18 cellular contexts compared by ENCODE assay signal in genomic region chr18:11176416-11176815, GRCh38. TPM values are rescaled to one million over a fixed set of nuclear protein-coding genes. Genes with fewer than 3 reads are reported as not detected.
DNase-seq lines count a peak whose midpoint lies in the region; ATAC-seq and TF ChIP-seq lines count a peak whose summit lies in the region.
"Had no signal": no experiment of that assay in that cellular context is flagged by ENCODE, and none has a peak within 500 bp of the region (broad histone marks: within the 10 kb centered on the region; RNA-seq: fewer than 3 reads in every experiment).

No MANE protein-coding gene starts in this region.

- no peak overlapping the region for H3K4me3 Mint-ChIP-seq in CD14-positive monocyte
- H3K4me3 Mint-ChIP-seq in stimulated activated effector memory CD8-positive, alpha-beta T cell treated with anti-CD3 and anti-CD28 coated beads, Interleukin-12 subunit alpha, Interleukin-12 subunit beta, amount 100 ng/mL, for 72 hours, result no peak overlapping the region
- H3K4me3 Mint-ChIP-seq: activated naive CD8-positive, alpha-beta T cell treated with anti-CD3 and anti-CD28 coated beads, Interleukin-2, amount 10 ng/mL, durations not matched to agents 7 days and 5 days; naive thymus-derived CD8-positive, alpha-beta T cell had no signal

- H3K27me3 ChIP-seq in ACC112 (ENCODE audit: insufficient read depth, low read length) (no peaks in the 10 kb centered on the region), brain microvascular endothelial cell (replicated peaks) (no peaks in the 10 kb centered on the region), osteoblast (ENCODE audit: insufficient read depth, low read length) (no peaks in the 10 kb centered on the region)

- in situ Hi-C loops in brain microvascular endothelial cell (cut with HindIII; ENCODE audit: low pct_ligation_motif_present, low sequenced_read_pairs), result no loop called here

- no peaks in the 10 kb centered on the region for H3K36me3 ChIP-seq in ACC112 (ENCODE audit: insufficient read depth, low read length)
- H3K36me3 ChIP-seq in brain microvascular endothelial cell (replicated peaks), result no peaks in the 10 kb centered on the region
- no peaks in the 10 kb centered on the region for H3K36me3 ChIP-seq in osteoblast (ENCODE audit: insufficient read depth, low read length)

- H3K4me1 Mint-ChIP-seq in CD14-positive monocyte, result peaks cover 14% of the 10 kb centered on the region
- H3K4me1 Mint-ChIP-seq in stimulated activated effector memory CD8-positive, alpha-beta T cell treated with anti-CD3 and anti-CD28 coated beads, Interleukin-12 subunit alpha, Interleukin-12 subunit beta, amount 100 ng/mL, for 72 hours, result no peaks in the 10 kb centered on the region
- H3K4me1 Mint-ChIP-seq: activated naive CD8-positive, alpha-beta T cell treated with anti-CD3 and anti-CD28 coated beads, Interleukin-2, amount 10 ng/mL, durations not matched to agents 7 days and 5 days; naive thymus-derived CD8-positive, alpha-beta T cell had no signal

- peaks cover 20% of the 10 kb centered on the region for H3K4me1 ChIP-seq in ACC112 (ENCODE audit: control insufficient read depth, insufficient read depth, low read length, unreplicated experiment)
- peaks cover 57% of the 10 kb centered on the region for H3K4me1 ChIP-seq in osteoblast (ENCODE audit: insufficient read depth, low read length)

- ATAC-seq in stimulated activated effector memory CD8-positive, alpha-beta T cell treated with anti-CD3 and anti-CD28 coated beads, Interleukin-12 subunit alpha, Interleukin-12 subunit beta, amount 100 ng/mL, for 72 hours, result no peak
- ATAC-seq: naive thymus-derived CD8-positive, alpha-beta T cell; right cardiac atrium had no signal

- no peaks in the 10 kb centered on the region for H3K36me3 Mint-ChIP-seq in CD14-positive monocyte
- H3K36me3 Mint-ChIP-seq in stimulated activated effector memory CD8-positive, alpha-beta T cell treated with anti-CD3 and anti-CD28 coated beads, Interleukin-12 subunit alpha, Interleukin-12 subunit beta, amount 100 ng/mL, for 72 hours, result no peaks in the 10 kb centered on the region
- H3K36me3 Mint-ChIP-seq: activated naive CD8-positive, alpha-beta T cell treated with anti-CD3 and anti-CD28 coated beads, Interleukin-2, amount 10 ng/mL, durations not matched to agents 7 days and 5 days; naive thymus-derived CD8-positive, alpha-beta T cell had no signal

- peak overlapping the region; percentile 42 for H3K4me2 ChIP-seq in osteoblast (ENCODE audit: insufficient read depth, low read length)

- no peak overlapping the region for H3K27ac Mint-ChIP-seq in CD14-positive monocyte
- no peak overlapping the region for H3K27ac Mint-ChIP-seq in stimulated activated effector memory CD8-positive, alpha-beta T cell treated with anti-CD3 and anti-CD28 coated beads, Interleukin-12 subunit alpha, Interleukin-12 subunit beta, amount 100 ng/mL, for 72 hours
- H3K27ac Mint-ChIP-seq: activated naive CD8-positive, alpha-beta T cell treated with anti-CD3 and anti-CD28 coated beads, Interleukin-2, amount 10 ng/mL, durations not matched to agents 7 days and 5 days; naive thymus-derived CD8-positive, alpha-beta T cell had no signal

- H4K20me1 ChIP-seq in osteoblast (ENCODE audit: insufficient read depth, low read length), result no peaks in the 10 kb centered on the region

- H3K4me3 ChIP-seq in ACC112 (ENCODE audit: low read depth, low read length) (peak overlapping the region; percentile 50; the same call in 1 of the 2 replicates), brain microvascular endothelial cell (ENCODE audit: low read depth, low read length) (no peak overlapping the region), osteoblast (ENCODE audit: insufficient read depth, low read length) (no peak overlapping the region)

- peak overlapping the region; percentile 93 for H2AFZ ChIP-seq in ACC112 (ENCODE audit: low read length, unreplicated experiment)
- no peak overlapping the region for H2AFZ ChIP-seq in osteoblast (ENCODE audit: low read length)

- H3K9me3 ChIP-seq in osteoblast (ENCODE audit: low read depth, low read length), result no peaks in the 10 kb centered on the region

- H3K27ac ChIP-seq in ACC112 (ENCODE audit: low read depth, low read length) (peak overlapping the region; percentile 83), brain microvascular endothelial cell (peak overlapping the region; percentile 64), osteoblast (ENCODE audit: low read depth, low read length) (peak overlapping the region; percentile 93)
- H3K27ac ChIP-seq: epithelial cell of prostate had no signal

- peaks cover 0 to 6% (median 0%) of the 10 kb centered on the region in 3 donors for H3K27me3 Mint-ChIP-seq in CD14-positive monocyte (ENCODE audit: low read depth in 3 of 3)
- H3K27me3 Mint-ChIP-seq: activated naive CD8-positive, alpha-beta T cell treated with anti-CD3 and anti-CD28 coated beads, Interleukin-2, amount 10 ng/mL, durations not matched to agents 7 days and 5 days; naive thymus-derived CD8-positive, alpha-beta T cell had no signal

- intact Hi-C loops in CD14-positive monocyte (cut with micrococcal nuclease), result no loop called here

- DNase-seq in HS-27A (ENCODE audit: low read depth) (peak; percentile 94), brain microvascular endothelial cell (peak; percentile 45), osteoblast (ENCODE audit: insufficient read length, low spot score, missing footprints) (peak; percentile 86), CD14-positive monocyte (ENCODE audit: low spot score) (no peak), NCI-H1048 (lab: John Stamatoyannopoulos, UW) (no peak), SHP77 (lab: John Stamatoyannopoulos, UW) (no peak)
- DNase-seq in stimulated activated effector memory CD8-positive, alpha-beta T cell treated with anti-CD3 and anti-CD28 coated beads, Interleukin-12 subunit alpha, Interleukin-12 subunit beta, amount 100 ng/mL, for 72 hours (ENCODE audit: low spot score in 2 of 2), result no peak
- DNase-seq: activated CD4-positive, alpha-beta T cell treated with anti-CD3 and anti-CD28 coated beads for 4 hours; activated naive CD8-positive, alpha-beta T cell treated with anti-CD3 and anti-CD28 coated beads, Interleukin-2, amount 10 ng/mL, durations not matched to agents 7 days and 5 days; DMS 273 treated with DMSO at 0.1 percent for 48 hours; naive thymus-derived CD8-positive, alpha-beta T cell; NCI-H187 treated with DMSO at 0.1 percent for 48 hours; NCI-H774; right cardiac atrium; stimulated activated CD4-positive, alpha-beta T cell treated with anti-CD3 and anti-CD28 coated beads, Interleukin-4, amount 100 ng/mL, for 4 hours; T-helper 9 cell had no signal

- no peaks in the 10 kb centered on the region for H3K79me2 ChIP-seq in ACC112 (ENCODE audit: control insufficient read depth, insufficient read depth, low read length, unreplicated experiment)
- no peaks in the 10 kb centered on the region for H3K79me2 ChIP-seq in osteoblast (ENCODE audit: insufficient read depth, low read length)

- peaks cover 0 to 3% (median 0%) of the 10 kb centered on the region in 7 donors for H3K9me3 Mint-ChIP-seq in CD14-positive monocyte
- peaks cover 3% of the 10 kb centered on the region for H3K9me3 Mint-ChIP-seq in stimulated activated effector memory CD8-positive, alpha-beta T cell treated with anti-CD3 and anti-CD28 coated beads, Interleukin-12 subunit alpha, Interleukin-12 subunit beta, amount 100 ng/mL, for 72 hours
- H3K9me3 Mint-ChIP-seq: activated naive CD8-positive, alpha-beta T cell treated with anti-CD3 and anti-CD28 coated beads, Interleukin-2, amount 10 ng/mL, durations not matched to agents 7 days and 5 days; naive thymus-derived CD8-positive, alpha-beta T cell had no signal

- TF ChIP-seq CTCF in brain microvascular endothelial cell (IDR thresholded peaks at IDR 0.05; ENCODE audit: low read depth, low read length, missing control alignments), result no peak
- no peak for TF ChIP-seq CTCF in osteoblast (IDR thresholded peaks at IDR 0.05; ENCODE audit: extremely low read depth, low read depth, low read length)
- no peak for TF ChIP-seq CTCF in CD14-positive monocyte (IDR thresholded peaks at IDR 0.05)

RNA-seq across cellular contexts. Expression of gene PIEZO2, which starts 27.0 kb away (rescaled TPM):
- total RNA-seq in osteoblast, result 6.5 and 46.7 TPM in 2 replicates
- not detected for polyA plus RNA-seq in CD14-positive monocyte
- total RNA-seq: activated naive CD8-positive, alpha-beta T cell treated with anti-CD3 and anti-CD28 coated beads, Interleukin-2, amount 10 ng/mL, durations not matched to agents 7 days and 5 days; naive thymus-derived CD8-positive, alpha-beta T cell had no signal
- polyA plus RNA-seq: naive thymus-derived CD8-positive, alpha-beta T cell had no signal

Comparison
In these comparisons a context has a peak if more than half of its experiments do, and no peak if none do; other contexts are left out.
1. DNase-seq: peak in HS-27A (single experiment), brain microvascular endothelial cell (single experiment) and osteoblast (single experiment); none in CD14-positive monocyte (single experiment), stimulated activated effector memory CD8-positive, alpha-beta T cell treated with anti-CD3 and anti-CD28 coated beads, Interleukin-12 subunit alpha, Interleukin-12 subunit beta, amount 100 ng/mL, for 72 hours (0 of 2), NCI-H1048 (single experiment) and SHP77 (0 of 2).
2. Peak in every context shown above with its lines, with median percentiles within 50 percentile points of each other: H3K27ac ChIP-seq.